In the genomic region with DNA sequence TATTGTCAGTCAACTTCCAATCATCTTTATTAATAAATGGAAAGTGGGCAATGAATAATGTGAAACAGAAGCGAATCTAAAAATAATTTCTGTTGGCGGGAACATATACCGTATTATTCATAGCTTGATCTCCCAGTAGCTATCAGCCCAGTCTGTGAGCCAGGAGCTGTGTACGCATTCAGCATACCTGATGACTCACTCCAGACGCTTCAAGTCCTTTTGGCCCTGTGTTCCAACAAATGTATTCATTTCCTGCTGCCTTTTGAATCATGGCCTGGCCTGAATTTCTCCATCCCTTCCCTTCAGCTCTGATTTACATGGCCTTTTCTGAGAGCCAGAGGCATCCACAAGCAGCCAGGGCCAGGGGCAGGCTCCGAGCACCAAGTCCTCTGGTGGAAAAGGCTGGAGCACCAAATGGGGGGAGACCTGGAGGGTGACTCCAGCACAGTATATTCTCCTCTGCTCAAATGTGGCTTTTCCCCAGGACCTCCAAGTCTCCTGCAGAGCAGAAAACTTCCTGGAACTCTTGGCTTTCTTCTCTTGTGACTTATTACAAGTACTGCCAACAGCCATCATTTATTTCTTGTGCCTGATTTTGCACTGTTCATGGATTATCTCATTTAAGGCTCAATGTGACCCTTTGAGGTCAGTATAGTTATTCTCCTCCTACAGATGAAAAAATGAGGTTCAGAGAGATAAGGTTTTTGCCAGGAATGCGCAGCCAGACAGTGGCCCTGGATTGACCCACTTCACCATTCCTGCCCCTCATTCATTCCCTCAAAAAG, we compare ENCODE assay signal across 1 cellular context.
A peak's percentile ranks its signal among the peaks of the same experiment; 100 is the strongest.
TF ChIP-seq lines count a peak whose summit lies in the region.

No MANE protein-coding gene starts in this region.

TF ChIP-seq in HepG2, 621 proteins besides CTCF, POLR2A, EP300 and RAD21 (continued from another document):
- TF ChIP-seq, protein P1, sequence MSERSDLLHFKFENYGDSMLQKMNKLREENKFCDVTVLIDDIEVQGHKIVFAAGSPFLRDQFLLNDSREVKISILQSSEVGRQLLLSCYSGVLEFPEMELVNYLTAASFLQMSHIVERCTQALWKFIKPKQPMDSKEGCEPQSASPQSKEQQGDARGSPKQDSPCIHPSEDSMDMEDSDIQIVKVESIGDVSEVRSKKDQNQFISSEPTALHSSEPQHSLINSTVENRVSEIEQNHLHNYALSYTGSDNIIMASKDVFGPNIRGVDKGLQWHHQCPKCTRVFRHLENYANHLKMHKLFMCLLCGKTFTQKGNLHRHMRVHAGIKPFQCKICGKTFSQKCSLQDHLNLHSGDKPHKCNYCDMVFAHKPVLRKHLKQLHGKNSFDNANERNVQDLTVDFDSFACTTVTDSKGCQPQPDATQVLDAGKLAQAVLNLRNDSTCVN (CRISPR knock-in tag; IDR thresholded peaks at IDR 0.05; ENCODE audit: borderline replicate concordance), result no peak
- TF ChIP-seq ATF7 (IDR thresholded peaks at IDR 0.05) (no peak), ATF7 (CRISPR knock-in tag; IDR thresholded peaks at IDR 0.05) (no peak), FOSL2 (CRISPR knock-in tag; IDR thresholded peaks at IDR 0.05) (0 out of 2 replicates have a peak, but pooled peaks have one; percentile 30), NFKBIZ (CRISPR knock-in tag; IDR thresholded peaks at IDR 0.05) (no peak)
